ENCODE assay signal across 2 cellular contexts in genomic region chr1:155242805-155243358, GRCh38.
TF ChIP-seq lines count a peak whose summit lies in the region.

No MANE protein-coding gene starts in this region.

TF ChIP-seq in HCT116, 20 proteins besides CTCF, POLR2A, EP300 and RAD21:
- TF ChIP-seq POLR2AphosphoS5 (IDR thresholded peaks at IDR 0.05; ENCODE audit: low read depth, low read length) = no peak
- no peak for TF ChIP-seq EZH2 (IDR thresholded peaks at IDR 0.05)
- TF ChIP-seq, protein P1, sequence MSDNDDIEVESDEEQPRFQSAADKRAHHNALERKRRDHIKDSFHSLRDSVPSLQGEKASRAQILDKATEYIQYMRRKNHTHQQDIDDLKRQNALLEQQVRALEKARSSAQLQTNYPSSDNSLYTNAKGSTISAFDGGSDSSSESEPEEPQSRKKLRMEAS (IDR thresholded peaks at IDR 0.05) = no peak
- TF ChIP-seq ZFX (IDR thresholded peaks at IDR 0.05) = no peak
- no peak for TF ChIP-seq CBX3 (IDR thresholded peaks at IDR 0.05; ENCODE audit: low read depth)
- TF ChIP-seq ZNF274 (IDR thresholded peaks at IDR 0.05; ENCODE audit: low read depth, low read length) = no peak
- no peak for TF ChIP-seq SRF (IDR thresholded peaks at IDR 0.05; ENCODE audit: low read depth)
- TF ChIP-seq JUND (IDR thresholded peaks at IDR 0.05) = no peak
- TF ChIP-seq, protein P2, sequence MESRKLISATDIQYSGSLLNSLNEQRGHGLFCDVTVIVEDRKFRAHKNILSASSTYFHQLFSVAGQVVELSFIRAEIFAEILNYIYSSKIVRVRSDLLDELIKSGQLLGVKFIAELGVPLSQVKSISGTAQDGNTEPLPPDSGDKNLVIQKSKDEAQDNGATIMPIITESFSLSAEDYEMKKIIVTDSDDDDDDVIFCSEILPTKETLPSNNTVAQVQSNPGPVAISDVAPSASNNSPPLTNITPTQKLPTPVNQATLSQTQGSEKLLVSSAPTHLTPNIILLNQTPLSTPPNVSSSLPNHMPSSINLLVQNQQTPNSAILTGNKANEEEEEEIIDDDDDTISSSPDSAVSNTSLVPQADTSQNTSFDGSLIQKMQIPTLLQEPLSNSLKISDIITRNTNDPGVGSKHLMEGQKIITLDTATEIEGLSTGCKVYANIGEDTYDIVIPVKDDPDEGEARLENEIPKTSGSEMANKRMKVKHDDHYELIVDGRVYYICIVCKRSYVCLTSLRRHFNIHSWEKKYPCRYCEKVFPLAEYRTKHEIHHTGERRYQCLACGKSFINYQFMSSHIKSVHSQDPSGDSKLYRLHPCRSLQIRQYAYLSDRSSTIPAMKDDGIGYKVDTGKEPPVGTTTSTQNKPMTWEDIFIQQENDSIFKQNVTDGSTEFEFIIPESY (IDR thresholded peaks at IDR 0.05; ENCODE audit: extremely low read depth, insufficient replicate concordance, low read length) = no peak
- no peak for TF ChIP-seq CEBPB (IDR thresholded peaks at IDR 0.05; ENCODE audit: low read depth)
- no peak for TF ChIP-seq ATF3 (IDR thresholded peaks at IDR 0.05)
TF ChIP-seq in HCT116: peak in this region for 0.

TF ChIP-seq in GM12878, 131 proteins besides CTCF, POLR2A, EP300 and RAD21:
- no peak for TF ChIP-seq KAT2A (conservative IDR thresholded peaks at IDR 0.05; ENCODE audit: control insufficient read depth, low read depth, low read length)
- TF ChIP-seq ZNF622 (IDR thresholded peaks at IDR 0.05) = no peak
- TF ChIP-seq MXI1 (IDR thresholded peaks at IDR 0.05; ENCODE audit: low read depth, low read length) = no peak
- TF ChIP-seq IKZF2 (IDR thresholded peaks at IDR 0.05) = no peak
- no peak for TF ChIP-seq SMAD1 (IDR thresholded peaks at IDR 0.05; ENCODE audit: low read depth, partially characterized antibody)
